ENCODE assay signal across 10 cellular contexts in the genomic region with DNA sequence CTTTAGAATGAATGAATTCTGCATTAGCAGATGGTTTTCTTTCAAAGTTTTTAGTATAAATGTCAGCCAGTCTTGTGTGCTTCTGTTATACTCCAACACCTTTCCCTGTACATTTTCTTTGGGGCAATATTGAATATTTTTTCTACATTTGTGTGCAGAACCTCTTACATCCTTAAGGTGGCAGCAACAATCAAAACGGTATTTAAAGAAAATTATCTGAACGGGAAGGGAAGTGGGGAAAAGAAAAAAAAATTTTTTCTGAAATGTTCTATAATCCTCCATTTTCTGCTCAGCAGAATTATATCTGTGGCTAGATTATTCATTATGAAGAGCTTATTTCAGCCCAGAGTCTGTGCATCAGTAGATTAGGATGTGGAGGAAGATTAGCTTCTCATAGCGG.
A peak's percentile ranks its signal among the peaks of the same experiment; 100 is the strongest.
DNase-seq lines count a peak whose midpoint lies in the region; ATAC-seq and TF ChIP-seq lines count a peak whose summit lies in the region.
"Had no signal": no experiment of that assay in that cellular context is flagged by ENCODE, and none has a peak within 500 bp of the region (broad histone marks: within the 10 kb centered on the region; RNA-seq: fewer than 3 reads in every experiment).

No MANE protein-coding gene starts in this region.

- H3K27ac ChIP-seq in SU-DHL-6 (ENCODE audit: low read depth, low read length), result no peak overlapping the region
- H3K27ac ChIP-seq: lower lobe of right lung had no signal

- H3K9me3 ChIP-seq in SU-DHL-6 (ENCODE audit: insufficient read depth, low read length), result no peaks in the 10 kb centered on the region
- H3K9me3 ChIP-seq: lower lobe of right lung had no signal

- no peaks in the 10 kb centered on the region for H3K9me2 ChIP-seq in SU-DHL-6 (replicated peaks; ENCODE audit: insufficient read depth, low read length)

- H2AFZ ChIP-seq in SU-DHL-6 (ENCODE audit: low read depth, low read length, severe bottlenecking), result no peak overlapping the region

- peak; percentile 20 for TF ChIP-seq CTCF in Calu3 (IDR thresholded peaks at IDR 0.05; ENCODE audit: unreplicated experiment)
- TF ChIP-seq CTCF in HFF-Myc (IDR thresholded peaks at IDR 0.05; ENCODE audit: low read depth, low read length, missing control alignments), result peak; percentile 19
- peak; percentile 35 for TF ChIP-seq CTCF in SU-DHL-6 (IDR thresholded peaks at IDR 0.05; ENCODE audit: insufficient read depth, low read length, poor library complexity, severe bottlenecking)

- no peak overlapping the region for H3K9ac ChIP-seq in SU-DHL-6 (ENCODE audit: low read length)

- CTCF ChIA-PET in Calu3 (lab: Charles Lee), result no interaction called here
- CTCF ChIA-PET in activated CD8-positive, alpha-beta memory T cell treated with anti-CD3 and anti-CD28 coated beads, Interleukin-2, amount 10 ng/mL, durations not matched to agents 7 days and 5 days (lab: Charles Lee), result no interaction called here

- H3K27me3 ChIP-seq in SU-DHL-6 (ENCODE audit: low read length), result no peaks in the 10 kb centered on the region

- H3K4me2 ChIP-seq in SU-DHL-6 (ENCODE audit: low read depth, low read length, poor library complexity, severe bottlenecking), result no peak overlapping the region

- no peaks in the 10 kb centered on the region for H3K36me3 Mint-ChIP-seq in Calu3 (ENCODE audit: insufficient read depth, unreplicated experiment)
- no peaks in the 10 kb centered on the region for H3K36me3 Mint-ChIP-seq in activated CD8-positive, alpha-beta memory T cell treated with anti-CD3 and anti-CD28 coated beads, Interleukin-2, amount 10 ng/mL, durations not matched to agents 7 days and 5 days

- H3K27me3 Mint-ChIP-seq in Calu3 (ENCODE audit: unreplicated experiment), result no peaks in the 10 kb centered on the region
- no peaks in the 10 kb centered on the region for H3K27me3 Mint-ChIP-seq in activated CD8-positive, alpha-beta memory T cell treated with anti-CD3 and anti-CD28 coated beads, Interleukin-2, amount 10 ng/mL, durations not matched to agents 7 days and 5 days

- H3K4me3 Mint-ChIP-seq in Calu3 (ENCODE audit: low read depth, unreplicated experiment), result no peak overlapping the region
- no peak overlapping the region for H3K4me3 Mint-ChIP-seq in activated CD8-positive, alpha-beta memory T cell treated with anti-CD3 and anti-CD28 coated beads, Interleukin-2, amount 10 ng/mL, durations not matched to agents 7 days and 5 days

- DNase-seq in Calu3 (no peak), HFF-Myc (ENCODE audit: extremely low read depth, low read depth) (no peak), kidney tubule cell (ENCODE audit: low spot score) (peak; percentile 22), mesenteric fat pad (ENCODE audit: low spot score) (no peak), cerebellar cortex (ENCODE audit: low spot score) (no peak)
- no peak for DNase-seq in activated CD8-positive, alpha-beta memory T cell treated with anti-CD3 and anti-CD28 coated beads, Interleukin-2, amount 10 ng/mL, durations not matched to agents 7 days and 5 days
- DNase-seq in NK-92 treated with Interleukin-12 subunit alpha and Interleukin-12 subunit beta, amount 100 ng/mL, for 24 hours (lab: John Stamatoyannopoulos, UW), result no peak
- DNase-seq: lower lobe of right lung, NCI-H187 treated with DMSO at 0.1 percent for 48 hours had no signal

- H3K9me3 Mint-ChIP-seq in Calu3 (ENCODE audit: low read depth, unreplicated experiment), result no peaks in the 10 kb centered on the region
- no peaks in the 10 kb centered on the region for H3K9me3 Mint-ChIP-seq in activated CD8-positive, alpha-beta memory T cell treated with anti-CD3 and anti-CD28 coated beads, Interleukin-2, amount 10 ng/mL, durations not matched to agents 7 days and 5 days (ENCODE audit: low read depth)

- no peak overlapping the region for H3K4me3 ChIP-seq in HFF-Myc (replicated peaks; ENCODE audit: low read depth, low read length)
- H3K4me3 ChIP-seq in SU-DHL-6 (ENCODE audit: insufficient read depth, low read length, poor library complexity, severe bottlenecking), result no peak overlapping the region
- H3K4me3 ChIP-seq: lower lobe of right lung had no signal

- BruUV-seq in Calu3 (replicated peaks; lab: Mats Ljungman, UMichigan), result no TSS peak

- no peak for ATAC-seq in activated CD8-positive, alpha-beta memory T cell treated with anti-CD3 and anti-CD28 coated beads, Interleukin-2, amount 10 ng/mL, durations not matched to agents 7 days and 5 days
- ATAC-seq: lower lobe of right lung had no signal

- no peaks in the 10 kb centered on the region for H3K36me3 ChIP-seq in SU-DHL-6 (ENCODE audit: low read length)
- H3K36me3 ChIP-seq: lower lobe of right lung had no signal

- H3F3A ChIP-seq in SU-DHL-6 (ENCODE audit: insufficient read depth), result no peaks in the 10 kb centered on the region

- no peaks in the 10 kb centered on the region for H3K79me2 ChIP-seq in SU-DHL-6 (ENCODE audit: insufficient read depth, low read length)

- H4K20me1 ChIP-seq in SU-DHL-6 (ENCODE audit: low read depth, low read length), result no peaks in the 10 kb centered on the region

- intact Hi-C loops in Calu3 (cut with micrococcal nuclease; ENCODE audit: unreplicated experiment), result no loop called here

- H3K4me1 Mint-ChIP-seq in Calu3 (ENCODE audit: low read depth, unreplicated experiment), result no peaks in the 10 kb centered on the region
- no peaks in the 10 kb centered on the region for H3K4me1 Mint-ChIP-seq in activated CD8-positive, alpha-beta memory T cell treated with anti-CD3 and anti-CD28 coated beads, Interleukin-2, amount 10 ng/mL, durations not matched to agents 7 days and 5 days

- H3K27ac Mint-ChIP-seq in Calu3 (ENCODE audit: unreplicated experiment), result no peak overlapping the region
- no peak overlapping the region for H3K27ac Mint-ChIP-seq in activated CD8-positive, alpha-beta memory T cell treated with anti-CD3 and anti-CD28 coated beads, Interleukin-2, amount 10 ng/mL, durations not matched to agents 7 days and 5 days
